ENCODE assay signal across 1 cellular context in the genomic region with DNA sequence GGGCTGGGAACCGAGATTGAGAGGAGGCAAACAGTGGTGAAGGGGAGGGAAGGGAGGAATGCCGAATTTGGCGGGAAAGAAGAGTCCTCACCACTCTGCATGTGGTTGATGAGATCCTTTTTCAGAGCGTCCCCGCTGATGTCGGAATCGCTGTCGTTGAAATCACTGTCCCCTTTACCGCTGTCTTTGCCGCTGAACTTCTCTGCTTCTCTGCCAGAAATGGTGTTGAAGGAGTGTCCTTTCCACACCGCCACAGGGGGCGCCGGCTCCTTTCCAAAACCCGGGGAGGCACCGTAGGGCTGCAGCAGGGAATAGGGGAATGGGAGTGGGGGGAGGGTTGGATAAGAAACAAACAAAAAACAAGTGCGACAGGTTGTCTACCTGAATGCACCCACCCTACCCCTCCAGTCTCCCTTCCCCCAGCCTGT.
TF ChIP-seq lines count a peak whose summit lies in the region.

No MANE protein-coding gene starts in this region.

TF ChIP-seq in H1, 55 proteins besides CTCF, POLR2A, EP300 and RAD21:
- TF ChIP-seq USF2 (IDR thresholded peaks at IDR 0.05; ENCODE audit: low read length) (no peak), TAF7 (optimal IDR thresholded peaks at IDR 0.05; ENCODE audit: borderline replicate concordance, low read depth, low read length) (no peak), TEAD4 (IDR thresholded peaks at IDR 0.05; ENCODE audit: low read depth, low read length) (peak; percentile 60; the same call in 1 of the 2 replicates), MAX (IDR thresholded peaks at IDR 0.05) (peak; percentile 97)
- TF ChIP-seq, protein P1, sequence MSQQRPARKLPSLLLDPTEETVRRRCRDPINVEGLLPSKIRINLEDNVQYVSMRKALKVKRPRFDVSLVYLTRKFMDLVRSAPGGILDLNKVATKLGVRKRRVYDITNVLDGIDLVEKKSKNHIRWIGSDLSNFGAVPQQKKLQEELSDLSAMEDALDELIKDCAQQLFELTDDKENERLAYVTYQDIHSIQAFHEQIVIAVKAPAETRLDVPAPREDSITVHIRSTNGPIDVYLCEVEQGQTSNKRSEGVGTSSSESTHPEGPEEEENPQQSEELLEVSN (IDR thresholded peaks at IDR 0.05) = peak; percentile 99
TF ChIP-seq in H1: peak in this region for 3.
